Comparison of ENCODE assay signal across 8 cellular contexts in genomic region chr15:93030430-93031102, GRCh38. TPM values are rescaled to one million over a fixed set of nuclear protein-coding genes. Genes with fewer than 3 reads are reported as not detected.
DNase-seq lines count a peak whose midpoint lies in the region; ATAC-seq and TF ChIP-seq lines count a peak whose summit lies in the region.

No MANE protein-coding gene starts in this region.

- H3K4me1 ChIP-seq in CD4-positive, CD25-positive, alpha-beta regulatory T cell (ENCODE audit: control insufficient read depth, insufficient read depth, low read length, poor library complexity, severe bottlenecking): peaks cover 6% of the 10 kb centered on the region

- no peaks in the 10 kb centered on the region for H3K27me3 ChIP-seq in CD4-positive, CD25-positive, alpha-beta regulatory T cell (ENCODE audit: control insufficient read depth, insufficient read depth, low read length)

- peak; percentile 73 to 80 for ATAC-seq in CD4-positive, CD25-positive, alpha-beta regulatory T cell (ENCODE audit: low read depth in 2 of 2)
- ATAC-seq in GM19043 (IDR thresholded peaks at IDR 0.05; ENCODE audit: low read depth, unreplicated experiment) (peak; percentile 86), HG03175 (IDR thresholded peaks at IDR 0.05; ENCODE audit: unreplicated experiment) (peak; percentile 82)
- peak; percentile 79 for ATAC-seq in stimulated activated effector memory CD8-positive, alpha-beta T cell treated with anti-CD3 and anti-CD28 coated beads, Interleukin-12 subunit alpha, Interleukin-12 subunit beta, amount 100 ng/mL, for 72 hours

- TF ChIP-seq POLR2A in erythroblast (IDR thresholded peaks at IDR 0.05; ENCODE audit: low read length): no peak

- H3K4me1 Mint-ChIP-seq in CD4-positive, CD25-positive, alpha-beta regulatory T cell: peaks cover 6 to 25% (median 12%) of the 10 kb centered on the region in 4 donors
- H3K4me1 Mint-ChIP-seq in stimulated activated effector memory CD8-positive, alpha-beta T cell treated with anti-CD3 and anti-CD28 coated beads, Interleukin-12 subunit alpha, Interleukin-12 subunit beta, amount 100 ng/mL, for 72 hours: peaks cover 49% of the 10 kb centered on the region

- no peak overlapping the region for H3K27ac ChIP-seq in CD4-positive, CD25-positive, alpha-beta regulatory T cell (ENCODE audit: insufficient read depth, low read length, poor library complexity, severe bottlenecking)

- peaks cover 20% of the 10 kb centered on the region for H3K36me3 ChIP-seq in CD4-positive, CD25-positive, alpha-beta regulatory T cell (ENCODE audit: control insufficient read depth, insufficient read depth, low read length)

- H3K9me3 Mint-ChIP-seq in CD4-positive, CD25-positive, alpha-beta regulatory T cell: no peaks in the 10 kb centered on the region
- H3K9me3 Mint-ChIP-seq in stimulated activated effector memory CD8-positive, alpha-beta T cell treated with anti-CD3 and anti-CD28 coated beads, Interleukin-12 subunit alpha, Interleukin-12 subunit beta, amount 100 ng/mL, for 72 hours: no peaks in the 10 kb centered on the region

- no peak overlapping the region for H3K4me3 ChIP-seq in CD4-positive, CD25-positive, alpha-beta regulatory T cell (ENCODE audit: low read depth, low read length)

- H3K27me3 Mint-ChIP-seq in CD4-positive, CD25-positive, alpha-beta regulatory T cell: peaks cover 5% of the 10 kb centered on the region

- peak overlapping the region; percentile 39 to 80 (median 59) for H3K27ac Mint-ChIP-seq in CD4-positive, CD25-positive, alpha-beta regulatory T cell
- H3K27ac Mint-ChIP-seq in stimulated activated effector memory CD8-positive, alpha-beta T cell treated with anti-CD3 and anti-CD28 coated beads, Interleukin-12 subunit alpha, Interleukin-12 subunit beta, amount 100 ng/mL, for 72 hours: peak overlapping the region; percentile 84

- peaks cover 9% of the 10 kb centered on the region for H3K36me3 Mint-ChIP-seq in CD4-positive, CD25-positive, alpha-beta regulatory T cell
- peaks cover 6% of the 10 kb centered on the region for H3K36me3 Mint-ChIP-seq in stimulated activated effector memory CD8-positive, alpha-beta T cell treated with anti-CD3 and anti-CD28 coated beads, Interleukin-12 subunit alpha, Interleukin-12 subunit beta, amount 100 ng/mL, for 72 hours

- peak; percentile 47 to 63 (median 60) for DNase-seq in CD4-positive, CD25-positive, alpha-beta regulatory T cell
- DNase-seq in NCI-H774 (lab: John Stamatoyannopoulos, UW) (peak; percentile 26), activated T-cell treated with anti-CD3 and anti-CD28 coated beads for 1 hour (ENCODE audit: low read depth) (peak; percentile 51), erythroblast (lab: John Stamatoyannopoulos, UW) (peak; percentile 53 to 75), myocyte (ENCODE audit: low read depth) (peak; percentile 94)
- peak; percentile 59 to 85 for DNase-seq in stimulated activated effector memory CD8-positive, alpha-beta T cell treated with anti-CD3 and anti-CD28 coated beads, Interleukin-12 subunit alpha, Interleukin-12 subunit beta, amount 100 ng/mL, for 72 hours (ENCODE audit: low spot score in 2 of 2)

- H3K9me3 ChIP-seq in CD4-positive, CD25-positive, alpha-beta regulatory T cell (ENCODE audit: control insufficient read depth in 2 of 2, low read length in 2 of 2): no peaks in the 10 kb centered on the region

- H3K4me3 Mint-ChIP-seq in CD4-positive, CD25-positive, alpha-beta regulatory T cell: no peak overlapping the region
- H3K4me3 Mint-ChIP-seq in stimulated activated effector memory CD8-positive, alpha-beta T cell treated with anti-CD3 and anti-CD28 coated beads, Interleukin-12 subunit alpha, Interleukin-12 subunit beta, amount 100 ng/mL, for 72 hours: no peak overlapping the region

RNA-seq across cellular contexts. Expression of gene RGMA, which starts 58.4 kb away (rescaled TPM):
- total RNA-seq in CD4-positive, CD25-positive, alpha-beta regulatory T cell: 0.49 TPM
- polyA plus RNA-seq in CD4-positive, CD25-positive, alpha-beta regulatory T cell: not detected
- 0.10 and 0.16 TPM in 2 replicates for total RNA-seq in myocyte
- polyA plus RNA-seq in myocyte (2012): 0.01 TPM

Comparison
In these comparisons a context has a peak if more than half of its experiments do, and no peak if none do; other contexts are left out.
1. DNase-seq: peak in every context shown above with its lines; median percentile 94 in myocyte; 72 in stimulated activated effector memory CD8-positive, alpha-beta T cell treated with anti-CD3 and anti-CD28 coated beads, Interleukin-12 subunit alpha, Interleukin-12 subunit beta, amount 100 ng/mL, for 72 hours; 64 in erythroblast; 60 in CD4-positive, CD25-positive, alpha-beta regulatory T cell; 51 in activated T-cell treated with anti-CD3 and anti-CD28 coated beads for 1 hour; 26 in NCI-H774.